Comparison of ENCODE assay signal across 22 cellular contexts in the genomic region with DNA sequence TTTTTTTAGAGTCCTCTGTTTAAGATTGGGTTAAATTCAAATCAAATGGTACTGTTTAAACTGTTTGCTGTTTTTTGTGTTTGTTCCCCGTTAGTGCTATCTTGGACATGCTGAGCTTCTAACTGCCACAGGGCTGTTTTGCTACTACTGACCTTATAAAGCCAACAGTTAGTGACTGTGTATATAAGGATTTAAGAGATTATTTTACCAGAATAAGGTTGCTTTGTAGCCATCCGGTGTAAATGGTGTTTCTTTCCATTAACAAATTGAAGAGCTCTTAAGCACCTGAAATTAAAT. TPM values are rescaled to one million over a fixed set of nuclear protein-coding genes. Genes with fewer than 3 reads are reported as not detected.
DNase-seq lines count a peak whose midpoint lies in the region; TF ChIP-seq lines count a peak whose summit lies in the region.
"Had no signal": no experiment of that assay in that cellular context is flagged by ENCODE, and none has a peak within 500 bp of the region (broad histone marks: within the 10 kb centered on the region; RNA-seq: fewer than 3 reads in every experiment).

No MANE protein-coding gene starts in this region.

- H3F3A ChIP-seq in SK-N-SH (replicated peaks; ENCODE audit: insufficient read depth): peaks cover 25% of the 10 kb centered on the region

- H3K4me1 ChIP-seq in HUES48 (ENCODE audit: control insufficient read depth, insufficient read depth, low read length) (peaks cover 75% of the 10 kb centered on the region), SK-N-SH (ENCODE audit: control insufficient read depth in 1 of 2, insufficient read depth in 2 of 2, low read depth in 1 of 2, low read length in 1 of 2) (peaks cover 2 to 30% of the 10 kb centered on the region in 2 experiments), skeletal muscle satellite cell (ENCODE audit: control insufficient read depth, insufficient read depth, low read length) (peaks cover 57% of the 10 kb centered on the region)
- H3K4me1 ChIP-seq: tibial artery had no signal

- H3K36me3 ChIP-seq in HUES48 (ENCODE audit: control insufficient read depth, insufficient read depth, low read length) (peaks cover 4% of the 10 kb centered on the region; the same call in 1 of the 2 replicates), SK-N-SH (replicated peaks in 1 of 2; ENCODE audit: control insufficient read depth in 1 of 2, insufficient read depth in 2 of 2, low read length in 1 of 2) (no peaks in the 10 kb centered on the region), skeletal muscle satellite cell (ENCODE audit: insufficient read depth, low read length) (no peaks in the 10 kb centered on the region)
- H3K36me3 ChIP-seq: esophagus squamous epithelium, pancreas, tibial artery, WERI-Rb-1 had no signal

- H3K4me2 ChIP-seq in SK-N-SH (no peak overlapping the region), skeletal muscle satellite cell (ENCODE audit: low read length) (no peak overlapping the region)

- WGBS in SK-N-SH (ENCODE audit: low lambda C conversion rate): 74% methylated on average over 2 of the region's 2 CpGs

- H3K9me2 ChIP-seq in SK-N-SH: no peaks in the 10 kb centered on the region

- no peaks in the 10 kb centered on the region for H3K79me2 ChIP-seq in SK-N-SH (ENCODE audit: insufficient read depth)

- H4K20me1 ChIP-seq in SK-N-SH (ENCODE audit: insufficient read depth): no peaks in the 10 kb centered on the region

- no peak overlapping the region for H3K9ac ChIP-seq in HUES48 (ENCODE audit: low read depth, low read length)
- H3K9ac ChIP-seq in SK-N-SH: no peak overlapping the region
- peak overlapping the region; percentile 1 for H3K9ac ChIP-seq in skeletal muscle satellite cell (ENCODE audit: low read depth, low read length)

- DNase-seq in SK-N-SH: no peak
- no peak for DNase-seq in epithelial cell of prostate (ENCODE audit: low read depth, low spot score)
- no peak for DNase-seq in pons (ENCODE audit: low spot score)
- no peak for DNase-seq in islet precursor cell
- DNase-seq in NCI-H82 (lab: John Stamatoyannopoulos, UW): no peak
- DNase-seq in NCI-H187 treated with DMSO at 0.1 percent for 48 hours (lab: John Stamatoyannopoulos, UW): no peak
- DNase-seq: activated CD4-positive, alpha-beta T cell treated with anti-CD3 and anti-CD28 coated beads, Interleukin-2, amount 50 U/mL, for 4 hours; activated gamma-delta T cell treated with Interleukin-2 at 50 U/mL for 16 hours; CD4-positive, CD25-positive, alpha-beta regulatory T cell; effector CD4-positive, alpha-beta T cell; esophagus squamous epithelium; GF-D8; HCEC 1CT; natural killer cell; NCI-H69; stimulated activated naive CD4-positive, alpha-beta T cell; T-helper 2 cell; tibial artery; WERI-Rb-1 had no signal

- no peak for TF ChIP-seq RAD21 in SK-N-SH (IDR thresholded peaks at IDR 0.05; ENCODE audit: low read length)

- H3K9me3 ChIP-seq in HUES48 (ENCODE audit: control insufficient read depth, insufficient read depth, low read length): no peaks in the 10 kb centered on the region
- no peaks in the 10 kb centered on the region for H3K9me3 ChIP-seq in SK-N-SH
- H3K9me3 ChIP-seq in skeletal muscle satellite cell (replicated peaks; ENCODE audit: low read length): no peaks in the 10 kb centered on the region
- H3K9me3 ChIP-seq: esophagus squamous epithelium, pancreas, tibial artery had no signal

- H3K27me3 ChIP-seq in HUES48 (ENCODE audit: control insufficient read depth, insufficient read depth, low read length) (no peaks in the 10 kb centered on the region), SK-N-SH (ENCODE audit: insufficient read depth) (no peaks in the 10 kb centered on the region), skeletal muscle satellite cell (ENCODE audit: control insufficient read depth, insufficient read depth, low read length) (no peaks in the 10 kb centered on the region)
- H3K27me3 ChIP-seq: esophagus squamous epithelium, pancreas, tibial artery had no signal

- H3K4me3 ChIP-seq in HUES48 (ENCODE audit: low read depth, low read length): 0 out of 2 replicates have a peak overlapping the region, but pooled peaks have one; percentile 52
- H3K4me3 ChIP-seq in SK-N-SH (ENCODE audit: low read depth in 2 of 2, low read length in 1 of 2): no peak overlapping the region
- no peak overlapping the region for H3K4me3 ChIP-seq in skeletal muscle satellite cell (ENCODE audit: low read length)
- H3K4me3 ChIP-seq: esophagus squamous epithelium, pancreas, tibial artery had no signal

- 0 out of 2 replicates have a peak overlapping the region, but pooled peaks have one; percentile 26 for H2AFZ ChIP-seq in SK-N-SH (ENCODE audit: low read depth)

- POLR2A ChIA-PET in SK-N-SH (lab: Yijun Ruan, JAX): no interaction called here

- CTCF ChIA-PET in SK-N-SH (lab: Yijun Ruan, JAX): interaction anchor here (1.2 kb wide), 1 partner anchor 14 kb away, joined by 3 read pairs; no protein-coding TSS in a partner anchor

- TF ChIP-seq EP300 in SK-N-SH (IDR thresholded peaks at IDR 0.05; ENCODE audit: borderline replicate concordance in 1 of 2, low read depth in 1 of 2, low read length in 1 of 2): no peak

- no peak for TF ChIP-seq CTCF in SK-N-SH (IDR thresholded peaks at IDR 0.05)

- H3K27ac ChIP-seq in HUES48 (ENCODE audit: low read depth, low read length) (peak overlapping the region; percentile 90), SK-N-SH (ENCODE audit: low read depth in 2 of 2, low read length in 1 of 2) (no peak overlapping the region), epithelial cell of prostate (peak overlapping the region; percentile 44)
- H3K27ac ChIP-seq: esophagus squamous epithelium, tibial artery, WERI-Rb-1 had no signal

TF ChIP-seq in SK-N-SH, 30 proteins besides CTCF, POLR2A, EP300 and RAD21:
- TF ChIP-seq, protein P1, sequence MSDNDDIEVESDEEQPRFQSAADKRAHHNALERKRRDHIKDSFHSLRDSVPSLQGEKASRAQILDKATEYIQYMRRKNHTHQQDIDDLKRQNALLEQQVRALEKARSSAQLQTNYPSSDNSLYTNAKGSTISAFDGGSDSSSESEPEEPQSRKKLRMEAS (IDR thresholded peaks at IDR 0.05; ENCODE audit: low read depth): no peak
- no peak for TF ChIP-seq POLR2AphosphoS5 (IDR thresholded peaks at IDR 0.05; ENCODE audit: low read depth, low read length)
- no peak for TF ChIP-seq EZH2phosphoT487 (IDR thresholded peaks at IDR 0.05; ENCODE audit: borderline replicate concordance, low read depth)
- TF ChIP-seq MEF2A (IDR thresholded peaks at IDR 0.05; ENCODE audit: borderline replicate concordance, low read depth): no peak
- TF ChIP-seq MXI1 (IDR thresholded peaks at IDR 0.05; ENCODE audit: low read depth, low read length): no peak
- TF ChIP-seq GABPA (IDR thresholded peaks at IDR 0.05; ENCODE audit: low read depth): no peak
- no peak for TF ChIP-seq FOSL2 (IDR thresholded peaks at IDR 0.05; ENCODE audit: borderline replicate concordance, low read depth)
- TF ChIP-seq, protein P2, sequence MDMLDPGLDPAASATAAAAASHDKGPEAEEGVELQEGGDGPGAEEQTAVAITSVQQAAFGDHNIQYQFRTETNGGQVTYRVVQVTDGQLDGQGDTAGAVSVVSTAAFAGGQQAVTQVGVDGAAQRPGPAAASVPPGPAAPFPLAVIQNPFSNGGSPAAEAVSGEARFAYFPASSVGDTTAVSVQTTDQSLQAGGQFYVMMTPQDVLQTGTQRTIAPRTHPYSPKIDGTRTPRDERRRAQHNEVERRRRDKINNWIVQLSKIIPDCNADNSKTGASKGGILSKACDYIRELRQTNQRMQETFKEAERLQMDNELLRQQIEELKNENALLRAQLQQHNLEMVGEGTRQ (IDR thresholded peaks at IDR 0.05; ENCODE audit: borderline replicate concordance, low read depth, low read length): no peak
- TF ChIP-seq ELF1 (IDR thresholded peaks at IDR 0.05): no peak

RNA-seq across cellular contexts. Expression of a gene that starts 37.0 kb away (rescaled TPM):
- polyA plus RNA-seq in SK-N-SH (2012; rRNA removed): 3.0 and 3.8 TPM in 2 replicates
- polyA plus RNA-seq in SK-N-SH (2012; cell fraction: cytosol; rRNA removed): 3.8 and 4.3 TPM in 2 replicates
- polyA plus RNA-seq in SK-N-SH (2012; cell fraction: nucleus; rRNA removed): 2.4 and 5.1 TPM in 2 replicates
- 16.7 and 19.0 TPM in 2 replicates for total RNA-seq in skeletal muscle satellite cell (2012; rRNA removed)

Comparison
In these comparisons a context has a peak if more than half of its experiments do, and no peak if none do; other contexts are left out.
1. H3K27ac ChIP-seq: peak in HUES48 (single experiment) and epithelial cell of prostate (single experiment); none in SK-N-SH (0 of 2).